In genomic region chr12:122980192-122981035, GRCh38 we compare ENCODE assay signal across 8 cellular contexts. TPM values are rescaled to one million over a fixed set of nuclear protein-coding genes. Genes with fewer than 3 reads are reported as not detected.
DNase-seq lines count a peak whose midpoint lies in the region; ATAC-seq and TF ChIP-seq lines count a peak whose summit lies in the region.

TSS of gene ARL6IP4 (plus strand) at chr12:122980681. CDS start at chr12:122981140, 459 bp downstream.

- peaks cover 12% of the 10 kb centered on the region for H3K36me3 ChIP-seq in CD8-positive, alpha-beta T cell (ENCODE audit: insufficient read depth, low read length)
- no peaks in the 10 kb centered on the region for H3K36me3 ChIP-seq in SJCRH30
- no peaks in the 10 kb centered on the region for H3K36me3 ChIP-seq in thyroid gland

- no peaks in the 10 kb centered on the region for H3K9me3 ChIP-seq in CD8-positive, alpha-beta T cell (ENCODE audit: low read length)
- H3K9me3 ChIP-seq in SJCRH30 (replicated peaks): no peaks in the 10 kb centered on the region
- no peaks in the 10 kb centered on the region for H3K9me3 ChIP-seq in thyroid gland

- H3K9me3 Mint-ChIP-seq in CD8-positive, alpha-beta T cell: no peaks in the 10 kb centered on the region
- no peaks in the 10 kb centered on the region for H3K9me3 Mint-ChIP-seq in activated naive CD4-positive, alpha-beta T cell treated with anti-CD3 and anti-CD28 coated beads, Interleukin-2, amount 50 U/mL, for 24 hours

- peak within 1 kb of the TSS; percentile 82 for H3K4me3 ChIP-seq in CD8-positive, alpha-beta T cell (ENCODE audit: low read depth, low read length)
- H3K4me3 ChIP-seq in SJCRH30 (peak within 1 kb of the TSS; percentile 98), thyroid gland (replicated peaks in 1 of 3) (peak within 1 kb of the TSS; percentile 33 to 98 (median 60))

- H3K27ac ChIP-seq in CD8-positive, alpha-beta T cell (ENCODE audit: low read depth, low read length): peak within 1 kb of the TSS; percentile 69
- H3K27ac ChIP-seq in SJCRH30 (peak within 1 kb of the TSS; percentile 78), thyroid gland (peak within 1 kb of the TSS; percentile 80 to 84 (median 81))

- POLR2A ChIA-PET in CD8-positive, alpha-beta T cell (lab: Charles Lee): interaction anchor here (1.0 to 1.4 kb wide), 5 partner anchors 9 to 253 kb away, joined by 3 to 6 read pairs (median 3); partner anchors contain the start of genes ABCB9, MPHOSPH9 and MTRFR

- CTCF ChIA-PET in CD8-positive, alpha-beta T cell (lab: Charles Lee): interaction anchor here (0.7 to 1.7 kb wide), 7 partner anchors 10 to 602 kb away, joined by 3 to 11 read pairs (median 3); no protein-coding TSS in a partner anchor

- no peak for TF ChIP-seq CTCF in CD8-positive, alpha-beta T cell (IDR thresholded peaks at IDR 0.05)
- TF ChIP-seq CTCF in omental fat pad (IDR thresholded peaks at IDR 0.05): no peak
- TF ChIP-seq CTCF in thyroid gland (IDR thresholded peaks at IDR 0.05): peak in 1 of 6 experiments; percentile 10

- peak; percentile 27 to 84 (median 56) for DNase-seq in CD8-positive, alpha-beta T cell
- DNase-seq in HUDEP-2 (lab: John Stamatoyannopoulos, UW; ENCODE audit: unreplicated experiment in 76 of 76): peak in 45 of 76 experiments; percentile 9 to 77 (median 41)
- peak; percentile 63 to 73 for DNase-seq in SJCRH30
- DNase-seq in glomerular endothelial cell (ENCODE audit: extremely low read depth, low read depth, low spot score): no peak
- no peak for DNase-seq in omental fat pad (ENCODE audit: low spot score)
- DNase-seq in thyroid gland: peak; percentile 57 to 64

- intact Hi-C loops in CD8-positive, alpha-beta T cell (cut with DNase I, micrococcal nuclease): loop anchor here (1.0 to 5.0 kb wide), 5 partner anchors 62 to 253 kb away; partner anchors contain the start of genes PITPNM2 (in 2 of the 2), MPHOSPH9 (in 1 of the 2) and MTRFR (in 1 of the 2)
- intact Hi-C loops in thyroid gland (cut with DNase I): loop anchor here (5.0 kb wide), 1 partner anchor 257 kb away; no protein-coding TSS in a partner anchor

- H3K27ac Mint-ChIP-seq in CD8-positive, alpha-beta T cell: peak within 1 kb of the TSS; percentile 87
- H3K27ac Mint-ChIP-seq in activated naive CD4-positive, alpha-beta T cell treated with anti-CD3 and anti-CD28 coated beads, Interleukin-2, amount 50 U/mL, for 24 hours: peak within 1 kb of the TSS; percentile 86

- no peaks in the 10 kb centered on the region for H3K27me3 ChIP-seq in CD8-positive, alpha-beta T cell (ENCODE audit: insufficient read depth, low read length)
- no peaks in the 10 kb centered on the region for H3K27me3 ChIP-seq in SJCRH30
- no peaks in the 10 kb centered on the region for H3K27me3 ChIP-seq in thyroid gland

- H3K4me1 ChIP-seq in CD8-positive, alpha-beta T cell (ENCODE audit: insufficient read depth, low read length): peaks cover 60% of the 10 kb centered on the region
- H3K4me1 ChIP-seq in SJCRH30 (peaks cover 4% of the 10 kb centered on the region; the same call in 1 of the 2 replicates), thyroid gland (peaks cover 31 to 65% of the 10 kb centered on the region in 2 donors)

- H3K36me3 Mint-ChIP-seq in CD8-positive, alpha-beta T cell: peaks cover 26% of the 10 kb centered on the region
- peaks cover 3% of the 10 kb centered on the region for H3K36me3 Mint-ChIP-seq in activated naive CD4-positive, alpha-beta T cell treated with anti-CD3 and anti-CD28 coated beads, Interleukin-2, amount 50 U/mL, for 24 hours

- TF ChIP-seq POLR2A in thyroid gland (IDR thresholded peaks at IDR 0.05): peak in 1 of 2 donors; percentile 84

- peak; percentile 75 for ATAC-seq in CD8-positive, alpha-beta T cell
- ATAC-seq in GM19351 (IDR thresholded peaks at IDR 0.05; ENCODE audit: unreplicated experiment) (peak; percentile 61), omental fat pad (ENCODE audit: low FRiP score) (peak; percentile 56)

- 1% methylated on average over 19 to 34 of the region's 96 CpGs for WGBS in thyroid gland, 2 donors

- H3K4me1 Mint-ChIP-seq in CD8-positive, alpha-beta T cell (ENCODE audit: low read depth): peaks cover 61% of the 10 kb centered on the region
- peaks cover 64% of the 10 kb centered on the region for H3K4me1 Mint-ChIP-seq in activated naive CD4-positive, alpha-beta T cell treated with anti-CD3 and anti-CD28 coated beads, Interleukin-2, amount 50 U/mL, for 24 hours

- H3K4me3 Mint-ChIP-seq in CD8-positive, alpha-beta T cell: peak within 1 kb of the TSS; percentile 88
- peak within 1 kb of the TSS; percentile 92 for H3K4me3 Mint-ChIP-seq in activated naive CD4-positive, alpha-beta T cell treated with anti-CD3 and anti-CD28 coated beads, Interleukin-2, amount 50 U/mL, for 24 hours

- H3K27me3 Mint-ChIP-seq in CD8-positive, alpha-beta T cell (ENCODE audit: low read depth): no peaks in the 10 kb centered on the region
- H3K27me3 Mint-ChIP-seq in activated naive CD4-positive, alpha-beta T cell treated with anti-CD3 and anti-CD28 coated beads, Interleukin-2, amount 50 U/mL, for 24 hours: no peaks in the 10 kb centered on the region

RNA-seq across cellular contexts. Expression of gene ARL6IP4, which starts in this region (rescaled TPM):
- total RNA-seq in CD8-positive, alpha-beta T cell: 100 to 1,000 TPM; 130 to 131 TPM
- 135 and 144 TPM in 2 replicates for total RNA-seq in SJCRH30 (2014; rRNA removed; shearing (Covaris generic))
- 189 and 247 TPM in 2 replicates for total RNA-seq in glomerular endothelial cell
- 100 to 1,000 TPM; 146 to 241 (median 189) TPM for total RNA-seq in omental fat pad
- 100 to 1,000 TPM; 210 to 281 (median 262) TPM for total RNA-seq in thyroid gland

Comparison
In these comparisons a context has a peak if more than half of its experiments do, and no peak if none do; other contexts are left out.
1. DNase-seq: peak in CD8-positive, alpha-beta T cell (7 of 7), HUDEP-2 (45 of 76), SJCRH30 (2 of 2) and thyroid gland (2 of 2); none in glomerular endothelial cell (single experiment) and omental fat pad (single experiment).
2. Peak in every context shown above with its lines, with median percentiles within 50 percentile points of each other: ATAC-seq, H3K27ac ChIP-seq and H3K4me3 ChIP-seq.